ENCODE assay signal across 1 cellular context in genomic region chr4:24763631-24764302, GRCh38.
TF ChIP-seq lines count a peak whose summit lies in the region.

No MANE protein-coding gene starts in this region.

TF ChIP-seq in SK-N-SH, 30 proteins besides CTCF, POLR2A, EP300 and RAD21 (continued from another document):
- TF ChIP-seq SIN3A (IDR thresholded peaks at IDR 0.05; ENCODE audit: borderline replicate concordance, low read depth, low read length) = no peak
TF ChIP-seq in SK-N-SH: peak in this region for 3.
